ENCODE assay signal across 16 cellular contexts in the genomic region with DNA sequence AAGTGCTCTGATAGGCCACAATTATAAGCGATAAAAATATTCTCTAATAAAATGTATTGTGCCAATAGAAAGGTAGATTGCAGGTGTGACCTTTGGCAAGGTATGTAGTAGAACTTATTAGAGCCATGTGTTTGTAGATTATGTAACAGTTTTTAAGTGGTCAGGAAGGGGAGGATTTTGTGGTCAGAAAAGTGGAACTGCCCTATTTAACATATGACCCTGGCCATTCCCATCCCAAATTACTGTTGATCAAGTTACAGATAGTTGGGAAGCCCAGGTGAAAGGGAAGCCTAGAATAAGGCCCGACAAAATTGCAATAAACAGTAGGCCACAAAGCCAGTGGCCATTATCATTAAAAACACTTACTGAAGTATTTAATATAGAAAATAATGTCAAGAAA.
DNase-seq lines count a peak whose midpoint lies in the region; ATAC-seq and TF ChIP-seq lines count a peak whose summit lies in the region.
"Had no signal": no experiment of that assay in that cellular context is flagged by ENCODE, and none has a peak within 500 bp of the region (broad histone marks: within the 10 kb centered on the region; RNA-seq: fewer than 3 reads in every experiment).

No MANE protein-coding gene starts in this region.

- no peaks in the 10 kb centered on the region for H3K27me3 ChIP-seq in skeletal muscle satellite cell (ENCODE audit: control insufficient read depth, insufficient read depth, low read length)
- H3K27me3 ChIP-seq: BLaER1 had no signal

- DNase-seq in ELR (ENCODE audit: low read depth) (peak; percentile 25), NCI-H226 (peak; percentile 32), chondrocyte (ENCODE audit: low spot score) (no peak), epidermal melanocyte (ENCODE audit: insufficient read length, low spot score) (no peak)
- DNase-seq in effector memory CD8-positive, alpha-beta T cell, result no peak
- DNase-seq: activated CD4-positive, alpha-beta memory T cell treated with anti-CD3 and anti-CD28 coated beads for 36 hours; adrenal gland; DMS79 treated with DMSO at 0.1 percent for 48 hours; NCI-H2081; NCI-H526; right cardiac atrium had no signal

- H3K36me3 Mint-ChIP-seq in chondrocyte (ENCODE audit: low read depth), result no peaks in the 10 kb centered on the region
- peaks cover 17% of the 10 kb centered on the region for H3K36me3 Mint-ChIP-seq in effector memory CD8-positive, alpha-beta T cell (ENCODE audit: insufficient read depth)
- H3K36me3 Mint-ChIP-seq: activated CD4-positive, alpha-beta memory T cell treated with anti-CD3 and anti-CD28 coated beads for 36 hours; neural progenitor cell had no signal

- peak overlapping the region; percentile 49 for H3K9ac ChIP-seq in skeletal muscle satellite cell (ENCODE audit: low read depth, low read length)
- H3K9ac ChIP-seq: BLaER1, neural progenitor cell had no signal

- no peak for TF ChIP-seq CTCF in chondrocyte (IDR thresholded peaks at IDR 0.05)

- H3K4me3 Mint-ChIP-seq in chondrocyte (ENCODE audit: unreplicated experiment), result no peak overlapping the region
- no peak overlapping the region for H3K4me3 Mint-ChIP-seq in effector memory CD8-positive, alpha-beta T cell
- H3K4me3 Mint-ChIP-seq: activated CD4-positive, alpha-beta memory T cell treated with anti-CD3 and anti-CD28 coated beads for 36 hours had no signal

- H3K36me3 ChIP-seq in skeletal muscle satellite cell (ENCODE audit: insufficient read depth, low read length), result no peaks in the 10 kb centered on the region
- H3K36me3 ChIP-seq: adrenal gland, BLaER1, neural progenitor cell had no signal

- peaks cover 46% of the 10 kb centered on the region for H3K4me1 ChIP-seq in skeletal muscle satellite cell (ENCODE audit: control insufficient read depth, insufficient read depth, low read length)

- H3K4me3 ChIP-seq in skeletal muscle satellite cell (ENCODE audit: low read length), result no peak overlapping the region
- H3K4me3 ChIP-seq: adrenal gland, BLaER1, neural progenitor cell had no signal

- peaks cover 56% of the 10 kb centered on the region for H3K4me1 Mint-ChIP-seq in chondrocyte (ENCODE audit: low read depth)
- peaks cover 17 to 23% of the 10 kb centered on the region in 2 donors for H3K4me1 Mint-ChIP-seq in effector memory CD8-positive, alpha-beta T cell (ENCODE audit: low read depth in 2 of 2)

- no peak for ATAC-seq in effector memory CD8-positive, alpha-beta T cell (replicated peaks)
- no peak for ATAC-seq in HG03025 (IDR thresholded peaks at IDR 0.05; ENCODE audit: low FRiP score, unreplicated experiment)
- ATAC-seq: Panc1, right cardiac atrium had no signal

- no peaks in the 10 kb centered on the region for H3K27me3 Mint-ChIP-seq in chondrocyte (ENCODE audit: low read depth)
- H3K27me3 Mint-ChIP-seq in effector memory CD8-positive, alpha-beta T cell, result peaks cover 11 to 12% of the 10 kb centered on the region in 2 donors

- no peaks in the 10 kb centered on the region for H3K9me3 ChIP-seq in skeletal muscle satellite cell (replicated peaks; ENCODE audit: low read length)
- H3K9me3 ChIP-seq: adrenal gland, BLaER1 had no signal

- peak overlapping the region; percentile 54 for H3K4me2 ChIP-seq in skeletal muscle satellite cell (ENCODE audit: low read length)
- H3K4me2 ChIP-seq: BLaER1, neural progenitor cell had no signal

- H3K27ac Mint-ChIP-seq in chondrocyte (ENCODE audit: unreplicated experiment), result peak overlapping the region; percentile 92
- no peak overlapping the region for H3K27ac Mint-ChIP-seq in effector memory CD8-positive, alpha-beta T cell
- H3K27ac Mint-ChIP-seq: neural progenitor cell had no signal

- no peaks in the 10 kb centered on the region for H3K9me3 Mint-ChIP-seq in chondrocyte (ENCODE audit: low read depth)
- H3K9me3 Mint-ChIP-seq in effector memory CD8-positive, alpha-beta T cell, result peaks cover 0 to 3% of the 10 kb centered on the region in 2 donors
- H3K9me3 Mint-ChIP-seq: activated CD4-positive, alpha-beta memory T cell treated with anti-CD3 and anti-CD28 coated beads for 36 hours; neural progenitor cell had no signal

Comparison
In these comparisons a context has a peak if more than half of its experiments do, and no peak if none do; other contexts are left out.
1. DNase-seq: peak in ELR (single experiment) and NCI-H226 (single experiment); none in chondrocyte (single experiment), epidermal melanocyte (single experiment) and effector memory CD8-positive, alpha-beta T cell (0 of 3).